In genomic region chr7:100590077-100590737, GRCh38 we compare ENCODE assay signal across 1 cellular context.
TF ChIP-seq lines count a peak whose summit lies in the region.

No MANE protein-coding gene starts in this region.

TF ChIP-seq in SK-N-SH, 30 proteins besides CTCF, POLR2A, EP300 and RAD21 (continued from another document):
- TF ChIP-seq SMC3 (IDR thresholded peaks at IDR 0.05; ENCODE audit: low read depth, low read length) (no peak), EZH2phosphoT487 (IDR thresholded peaks at IDR 0.05; ENCODE audit: borderline replicate concordance, low read depth) (no peak)
